14 cellular contexts compared by ENCODE assay signal in genomic region chr6:156061958-156062661, GRCh38.
DNase-seq lines count a peak whose midpoint lies in the region; ATAC-seq and TF ChIP-seq lines count a peak whose summit lies in the region.
"Had no signal": no experiment of that assay in that cellular context is flagged by ENCODE, and none has a peak within 500 bp of the region (broad histone marks: within the 10 kb centered on the region; RNA-seq: fewer than 3 reads in every experiment).

No MANE protein-coding gene starts in this region.

- no peak for TF ChIP-seq EP300 in suprapubic skin (IDR thresholded peaks at IDR 0.05)

- 58 to 62% (median 61%) methylated on average over 5 of the region's 5 CpGs for whole genome bisulfite sequencing in adrenal gland, 4 donors
- 70% methylated on average over 5 of the region's 5 CpGs for WGBS in suprapubic skin

- H3K27ac ChIP-seq in adrenal gland, result peak overlapping the region in 1 of 5 donors; percentile 35
- H3K27ac ChIP-seq in lower lobe of right lung, result no peak overlapping the region
- peak overlapping the region; percentile 72 for H3K27ac ChIP-seq in suprapubic skin
- H3K27ac ChIP-seq: PC-9 had no signal

- H3K36me3 ChIP-seq in adrenal gland (replicated peaks in 1 of 2) (no peaks in the 10 kb centered on the region), lower lobe of right lung (no peaks in the 10 kb centered on the region), suprapubic skin (no peaks in the 10 kb centered on the region)
- H3K36me3 ChIP-seq: HAP-1 had no signal

- H3K4me3 ChIP-seq in adrenal gland (no peak overlapping the region), lower lobe of right lung (no peak overlapping the region), suprapubic skin (no peak overlapping the region)
- H3K4me3 ChIP-seq: HAP-1, K562, PC-9 had no signal

- DNase-seq in adrenal gland (peak in 4 of 7 donors; percentile 28 to 51 (median 38)), fibroblast of gingiva (ENCODE audit: low read depth) (peak; percentile 2), lower lobe of right lung (no peak), suprapubic skin (ENCODE audit: low spot score in 2 of 2) (no peak), cerebellar cortex (ENCODE audit: low spot score) (no peak)
- DNase-seq: Caco-2, DMS53, NCI-H187 treated with DMSO at 0.1 percent for 48 hours, PC-9 had no signal

- TF ChIP-seq POLR2A in adrenal gland (IDR thresholded peaks at IDR 0.05) (no peak), suprapubic skin (IDR thresholded peaks at IDR 0.05) (no peak)

- intact Hi-C loops in adrenal gland (cut with DNase I), result no loop called here
- intact Hi-C loops in lower lobe of right lung (cut with DNase I), result no loop called here

- TF ChIP-seq CTCF in adrenal gland (IDR thresholded peaks at IDR 0.05) (no peak), lower lobe of right lung (IDR thresholded peaks at IDR 0.05) (no peak), suprapubic skin (IDR thresholded peaks at IDR 0.05) (no peak)

- ATAC-seq in lower lobe of right lung (peak; percentile 39 to 54), HG02623 (IDR thresholded peaks at IDR 0.05; ENCODE audit: unreplicated experiment) (no peak), GM18873 (IDR thresholded peaks at IDR 0.05; ENCODE audit: low FRiP score, unreplicated experiment) (no peak), HG03039 (IDR thresholded peaks at IDR 0.05; ENCODE audit: unreplicated experiment) (no peak)
- ATAC-seq: K562 had no signal

- H3K4me1 ChIP-seq in adrenal gland (replicated peaks in 1 of 2) (peaks cover 0 to 8% of the 10 kb centered on the region in 2 donors), lower lobe of right lung (no peaks in the 10 kb centered on the region), suprapubic skin (peaks cover 9% of the 10 kb centered on the region)
- H3K4me1 ChIP-seq: Caco-2, HAP-1 had no signal

- H3K9me3 ChIP-seq in adrenal gland (replicated peaks in 1 of 3) (no peaks in the 10 kb centered on the region), lower lobe of right lung (no peaks in the 10 kb centered on the region), suprapubic skin (no peaks in the 10 kb centered on the region)
- H3K9me3 ChIP-seq: Caco-2, HAP-1 had no signal

- no peaks in the 10 kb centered on the region for H3K27me3 ChIP-seq in adrenal gland
- H3K27me3 ChIP-seq in lower lobe of right lung (ENCODE audit: low read depth), result no peaks in the 10 kb centered on the region
- H3K27me3 ChIP-seq in suprapubic skin, result no peaks in the 10 kb centered on the region

Comparison
In these comparisons a context has a peak if more than half of its experiments do, and no peak if none do; other contexts are left out.
1. DNase-seq: peak in adrenal gland (4 of 7) and fibroblast of gingiva (single experiment); none in lower lobe of right lung (single experiment), suprapubic skin (0 of 2) and cerebellar cortex (single experiment).
2. ATAC-seq: peak in lower lobe of right lung (2 of 2); none in HG02623 (single experiment), GM18873 (single experiment) and HG03039 (single experiment).